In genomic region chr6:14635933-14636599, GRCh38 we compare ENCODE assay signal across 10 cellular contexts.
DNase-seq lines count a peak whose midpoint lies in the region; ATAC-seq lines count a peak whose summit lies in the region.
"Had no signal": no experiment of that assay in that cellular context is flagged by ENCODE, and none has a peak within 500 bp of the region (broad histone marks: within the 10 kb centered on the region; RNA-seq: fewer than 3 reads in every experiment).

No MANE protein-coding gene starts in this region.

- H3K36me3 Mint-ChIP-seq in activated CD8-positive, alpha-beta memory T cell treated with anti-CD3 and anti-CD28 coated beads, Interleukin-2, amount 10 ng/mL, durations not matched to agents 7 days and 5 days = no peaks in the 10 kb centered on the region
- H3K36me3 Mint-ChIP-seq in activated T-cell treated with anti-CD3 and anti-CD28 coated beads, Interleukin-2, amount 50 U/mL, for 72 hours (ENCODE audit: insufficient read depth in 2 of 2) = peaks cover 0 to 2% of the 10 kb centered on the region in 2 donors
- no peaks in the 10 kb centered on the region for H3K36me3 Mint-ChIP-seq in stimulated activated memory B cell treated with anti-CD40 and anti-IgM and Interleukin-4, amounts not matched to agents 10 μg/mL and 1 μg/mL and 100 μg/mL, for 72 hours

- peak; percentile 67 for ATAC-seq in activated CD8-positive, alpha-beta memory T cell treated with anti-CD3 and anti-CD28 coated beads, Interleukin-2, amount 10 ng/mL, durations not matched to agents 7 days and 5 days
- ATAC-seq in HG02938 (IDR thresholded peaks at IDR 0.05; ENCODE audit: unreplicated experiment) (peak; percentile 66), GM21360 (IDR thresholded peaks at IDR 0.05; ENCODE audit: unreplicated experiment) (no peak)
- ATAC-seq in activated T-cell treated with anti-CD3 and anti-CD28 coated beads, Interleukin-2, amount 50 U/mL, for 72 hours (replicated peaks in 1 of 2) = peak; percentile 72 to 77
- peak; percentile 61 for ATAC-seq in stimulated activated memory B cell treated with anti-CD40 and anti-IgM and Interleukin-4, amounts not matched to agents 10 μg/mL and 1 μg/mL and 100 μg/mL, for 72 hours

- CTCF ChIA-PET in activated CD8-positive, alpha-beta memory T cell treated with anti-CD3 and anti-CD28 coated beads, Interleukin-2, amount 10 ng/mL, durations not matched to agents 7 days and 5 days (lab: Charles Lee) = interaction anchor here (0.7 to 1.8 kb wide), 4 partner anchors 22 to 424 kb away, joined by 3 to 4 read pairs (median 3); no protein-coding TSS in a partner anchor

- H3K27ac Mint-ChIP-seq in activated CD8-positive, alpha-beta memory T cell treated with anti-CD3 and anti-CD28 coated beads, Interleukin-2, amount 10 ng/mL, durations not matched to agents 7 days and 5 days = peak overlapping the region; percentile 61
- peak overlapping the region; percentile 45 for H3K27ac Mint-ChIP-seq in activated T-cell treated with anti-CD3 and anti-CD28 coated beads, Interleukin-2, amount 50 U/mL, for 72 hours
- H3K27ac Mint-ChIP-seq in stimulated activated memory B cell treated with anti-CD40 and anti-IgM and Interleukin-4, amounts not matched to agents 10 μg/mL and 1 μg/mL and 100 μg/mL, for 72 hours = peak overlapping the region; percentile 92
- H3K27ac Mint-ChIP-seq: endodermal cell had no signal

- peaks cover 38% of the 10 kb centered on the region for H3K27me3 Mint-ChIP-seq in activated CD8-positive, alpha-beta memory T cell treated with anti-CD3 and anti-CD28 coated beads, Interleukin-2, amount 10 ng/mL, durations not matched to agents 7 days and 5 days
- H3K27me3 Mint-ChIP-seq in activated T-cell treated with anti-CD3 and anti-CD28 coated beads, Interleukin-2, amount 50 U/mL, for 72 hours (ENCODE audit: low read depth) = peaks cover 7% of the 10 kb centered on the region
- H3K27me3 Mint-ChIP-seq in stimulated activated memory B cell treated with anti-CD40 and anti-IgM and Interleukin-4, amounts not matched to agents 10 μg/mL and 1 μg/mL and 100 μg/mL, for 72 hours = no peaks in the 10 kb centered on the region

- peak; percentile 62 for DNase-seq in activated CD8-positive, alpha-beta memory T cell treated with anti-CD3 and anti-CD28 coated beads, Interleukin-2, amount 10 ng/mL, durations not matched to agents 7 days and 5 days
- DNase-seq in activated CD8-positive, alpha-beta memory T cell treated with anti-CD3 and anti-CD28 coated beads for 24 hours = no peak
- DNase-seq in activated T-cell treated with anti-CD3 and anti-CD28 coated beads, Interleukin-2, amount 50 U/mL, for 72 hours = peak; percentile 29 to 41
- DNase-seq in DMS 273 (lab: John Stamatoyannopoulos, UW; ENCODE audit: unreplicated experiment) (no peak), nucleus accumbens (lab: John Stamatoyannopoulos, UW) (no peak)
- DNase-seq: endodermal cell, GM23248 had no signal

- H3K9me3 Mint-ChIP-seq in activated CD8-positive, alpha-beta memory T cell treated with anti-CD3 and anti-CD28 coated beads, Interleukin-2, amount 10 ng/mL, durations not matched to agents 7 days and 5 days (ENCODE audit: low read depth) = no peaks in the 10 kb centered on the region
- no peaks in the 10 kb centered on the region for H3K9me3 Mint-ChIP-seq in activated T-cell treated with anti-CD3 and anti-CD28 coated beads, Interleukin-2, amount 50 U/mL, for 72 hours
- H3K9me3 Mint-ChIP-seq in stimulated activated memory B cell treated with anti-CD40 and anti-IgM and Interleukin-4, amounts not matched to agents 10 μg/mL and 1 μg/mL and 100 μg/mL, for 72 hours = no peaks in the 10 kb centered on the region
- H3K9me3 Mint-ChIP-seq: endodermal cell had no signal

- H3K4me3 Mint-ChIP-seq in activated CD8-positive, alpha-beta memory T cell treated with anti-CD3 and anti-CD28 coated beads, Interleukin-2, amount 10 ng/mL, durations not matched to agents 7 days and 5 days = peak overlapping the region; percentile 42
- peak overlapping the region; percentile 77 to 82 for H3K4me3 Mint-ChIP-seq in activated T-cell treated with anti-CD3 and anti-CD28 coated beads, Interleukin-2, amount 50 U/mL, for 72 hours
- peak overlapping the region; percentile 57 for H3K4me3 Mint-ChIP-seq in stimulated activated memory B cell treated with anti-CD40 and anti-IgM and Interleukin-4, amounts not matched to agents 10 μg/mL and 1 μg/mL and 100 μg/mL, for 72 hours
- H3K4me3 Mint-ChIP-seq: endodermal cell had no signal

- H3K4me1 Mint-ChIP-seq in activated CD8-positive, alpha-beta memory T cell treated with anti-CD3 and anti-CD28 coated beads, Interleukin-2, amount 10 ng/mL, durations not matched to agents 7 days and 5 days = peaks cover 39% of the 10 kb centered on the region
- H3K4me1 Mint-ChIP-seq in activated T-cell treated with anti-CD3 and anti-CD28 coated beads, Interleukin-2, amount 50 U/mL, for 72 hours (ENCODE audit: low read depth) = peaks cover 78% of the 10 kb centered on the region
- H3K4me1 Mint-ChIP-seq in stimulated activated memory B cell treated with anti-CD40 and anti-IgM and Interleukin-4, amounts not matched to agents 10 μg/mL and 1 μg/mL and 100 μg/mL, for 72 hours = peaks cover 89% of the 10 kb centered on the region

Comparison
In these comparisons a context has a peak if more than half of its experiments do, and no peak if none do; other contexts are left out.
1. DNase-seq: peak in activated CD8-positive, alpha-beta memory T cell treated with anti-CD3 and anti-CD28 coated beads, Interleukin-2, amount 10 ng/mL, durations not matched to agents 7 days and 5 days (single experiment) and activated T-cell treated with anti-CD3 and anti-CD28 coated beads, Interleukin-2, amount 50 U/mL, for 72 hours (2 of 2); none in activated CD8-positive, alpha-beta memory T cell treated with anti-CD3 and anti-CD28 coated beads for 24 hours (single experiment), DMS 273 (single experiment) and nucleus accumbens (0 of 56).
2. Peak in every context shown above with its lines, with median percentiles within 50 percentile points of each other: H3K27ac Mint-ChIP-seq and H3K4me3 Mint-ChIP-seq.